31 cellular contexts compared by ENCODE assay signal in the genomic region with DNA sequence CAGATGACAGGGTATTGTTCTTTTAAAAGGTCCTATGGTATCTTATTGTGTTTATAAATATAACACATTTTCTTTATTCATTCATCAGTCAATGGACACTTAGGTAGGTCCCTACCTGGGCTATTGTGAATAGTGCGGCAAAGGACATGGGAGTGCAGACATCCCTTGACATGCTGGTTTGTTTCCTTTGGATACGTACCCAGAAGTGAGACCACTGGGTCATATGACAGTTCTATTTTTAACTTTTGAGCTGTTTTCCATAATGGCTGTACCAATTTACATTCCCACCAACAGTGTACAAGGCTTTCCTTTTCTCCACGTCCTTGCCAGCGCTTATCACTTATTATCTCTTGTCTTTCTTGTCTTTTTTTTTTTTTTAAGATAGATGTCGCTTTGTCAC.
DNase-seq lines count a peak whose midpoint lies in the region; ATAC-seq and TF ChIP-seq lines count a peak whose summit lies in the region.
"Had no signal": no experiment of that assay in that cellular context is flagged by ENCODE, and none has a peak within 500 bp of the region (broad histone marks: within the 10 kb centered on the region; RNA-seq: fewer than 3 reads in every experiment).

No MANE protein-coding gene starts in this region.

- RAD21 ChIA-PET in HCT116 (lab: Charles Lee; ENCODE audit: low non-redundant PET in 1 of 2, low total read pairs in 2 of 2, uncharacterized antibody in 2 of 2, unreplicated experiment in 2 of 2) = no interaction called here

- H2AFZ ChIP-seq in HCT116 (ENCODE audit: low read depth, low read length, poor library complexity, severe bottlenecking) = peak overlapping the region; percentile 55
- H2AFZ ChIP-seq: GM23338 had no signal

- ATAC-seq in HCT116 (no peak), GM18868 (IDR thresholded peaks at IDR 0.05; ENCODE audit: unreplicated experiment) (no peak), WTC11 (no peak)
- ATAC-seq: activated CD4-positive, CD25-positive, alpha-beta regulatory T cell treated with anti-CD3 and anti-CD28 coated beads, Interleukin-2, amount 50 U/mL, for 24 hours; activated CD8-positive, alpha-beta T cell treated with anti-CD3 and anti-CD28 coated beads, Interleukin-2, amount 10 ng/mL, durations not matched to agents 7 days and 5 days; GM23338; left ventricle myocardium superior; naive thymus-derived CD8-positive, alpha-beta T cell had no signal

- H3K9me3 Mint-ChIP-seq in osteocyte (ENCODE audit: unreplicated experiment) = peaks cover 9% of the 10 kb centered on the region
- H3K9me3 Mint-ChIP-seq in WTC11 = peaks cover 11% of the 10 kb centered on the region
- H3K9me3 Mint-ChIP-seq: GM23338 had no signal

- TF ChIP-seq POLR2A in HCT116 (IDR thresholded peaks at IDR 0.05; ENCODE audit: borderline replicate concordance, extremely low read depth, insufficient read depth, insufficient read length) = no peak

- no peak overlapping the region for H3K4me3 ChIP-seq in BLaER1 treated with 17β-estradiol and CSF1 and Interleukin-3, amounts not matched to agents 10 nM and 100 nM
- H3K4me3 ChIP-seq in HCT116 (replicated peaks in 1 of 2; ENCODE audit: low read depth in 1 of 2, low read length in 2 of 2) = no peak overlapping the region
- no peak overlapping the region for H3K4me3 ChIP-seq in choroid plexus epithelial cell (ENCODE audit: low read depth, low read length)
- H3K4me3 ChIP-seq: cardiac muscle cell, GM23338, SK-N-MC had no signal

- peak overlapping the region in 8 of 11 experiments; percentile 16 to 62 (median 48); a peak in 13 of 22 replicates for H3K4me2 ChIP-seq in BLaER1 treated with 17β-estradiol and CSF1 and Interleukin-3, amounts not matched to agents 10 nM and 100 nM
- H3K4me2 ChIP-seq in HCT116 (ENCODE audit: low read length) = peak overlapping the region; percentile 43
- H3K4me2 ChIP-seq: GM23338, KMS-11 had no signal

- peaks cover 9 to 55% (median 25%) of the 10 kb centered on the region in 11 experiments; a peak in 21 of 22 replicates for H3K9me3 ChIP-seq in BLaER1 treated with 17β-estradiol and CSF1 and Interleukin-3, amounts not matched to agents 10 nM and 100 nM (replicated peaks in 1 of 11)
- H3K9me3 ChIP-seq in HCT116 (ENCODE audit: control insufficient read depth in 1 of 2, insufficient read depth in 1 of 2, low read depth in 1 of 2, low read length in 2 of 2) = no peaks in the 10 kb centered on the region

- POLR2A ChIA-PET in HCT116 (lab: Charles Lee) = no interaction called here
- POLR2A ChIA-PET in WTC11 (lab: Charles Lee) = no interaction called here

- H3K4me3 Mint-ChIP-seq in osteocyte (ENCODE audit: unreplicated experiment) (no peak overlapping the region), WTC11 (no peak overlapping the region)
- H3K4me3 Mint-ChIP-seq: activated CD8-positive, alpha-beta T cell treated with anti-CD3 and anti-CD28 coated beads, Interleukin-2, amount 10 ng/mL, durations not matched to agents 7 days and 5 days; CD4-positive, alpha-beta memory T cell; GM23338; HFFc6; mesothelial cell of epicardium; naive thymus-derived CD8-positive, alpha-beta T cell; T-helper 1 cell treated with Interleukin-12 subunit alpha and Interleukin-12 subunit beta and Interleukin-4 antibody, amounts not matched to agents 30 μg/mL and 1 μg/mL, for 36 hours had no signal

- CTCF ChIA-PET in HCT116 (lab: Charles Lee) (no interaction called here), WTC11 (lab: Charles Lee) (no interaction called here)

- H3K36me3 ChIP-seq in BLaER1 treated with 17β-estradiol and CSF1 and Interleukin-3, amounts not matched to agents 10 nM and 100 nM = no peaks in the 10 kb centered on the region
- H3K36me3 ChIP-seq in HCT116 (ENCODE audit: control insufficient read depth in 1 of 2, insufficient read depth in 2 of 2, low read length in 2 of 2) = no peaks in the 10 kb centered on the region
- H3K36me3 ChIP-seq: cardiac muscle cell had no signal

- intact Hi-C loops in HCT116 (cut with micrococcal nuclease) = no loop called here

- H3K79me2 ChIP-seq in HCT116 (ENCODE audit: insufficient read depth, low read length) = no peaks in the 10 kb centered on the region

- H3K27ac Mint-ChIP-seq in osteocyte (ENCODE audit: unreplicated experiment) (peak overlapping the region; percentile 77), WTC11 (no peak overlapping the region)
- H3K27ac Mint-ChIP-seq: activated CD8-positive, alpha-beta T cell treated with anti-CD3 and anti-CD28 coated beads, Interleukin-2, amount 10 ng/mL, durations not matched to agents 7 days and 5 days; CD4-positive, alpha-beta memory T cell; GM23338; HFFc6; mesothelial cell of epicardium; naive thymus-derived CD8-positive, alpha-beta T cell; T-helper 1 cell treated with Interleukin-12 subunit alpha and Interleukin-12 subunit beta and Interleukin-4 antibody, amounts not matched to agents 30 μg/mL and 1 μg/mL, for 36 hours had no signal

- H3K27me3 Mint-ChIP-seq in osteocyte (ENCODE audit: unreplicated experiment) (no peaks in the 10 kb centered on the region), WTC11 (ENCODE audit: low read depth) (no peaks in the 10 kb centered on the region)
- H3K27me3 Mint-ChIP-seq: CD4-positive, alpha-beta memory T cell; naive thymus-derived CD8-positive, alpha-beta T cell had no signal

- H3K4me1 ChIP-seq in BLaER1 treated with 17β-estradiol and CSF1 and Interleukin-3, amounts not matched to agents 10 nM and 100 nM = peaks cover 0 to 26% (median 10%) of the 10 kb centered on the region in 10 experiments; a peak in 13 of 20 replicates
- H3K4me1 ChIP-seq in HCT116 (ENCODE audit: control insufficient read depth in 1 of 2, insufficient read depth in 2 of 2, low read length in 2 of 2) = peaks cover 10 to 13% of the 10 kb centered on the region in 2 experiments

- H3K9ac ChIP-seq in BLaER1 treated with 17β-estradiol and CSF1 and Interleukin-3, amounts not matched to agents 10 nM and 100 nM = peak overlapping the region in 1 of 11 experiments; percentile 51; a peak in 2 of 22 replicates
- no peak overlapping the region for H3K9ac ChIP-seq in HCT116 (ENCODE audit: low read length)
- H3K9ac ChIP-seq: KMS-11 had no signal

- DNase-seq in HCT116 (ENCODE audit: low read depth, low spot score) = no peak
- DNase-seq in choroid plexus epithelial cell (ENCODE audit: low read depth) = peak; percentile 75
- no peak for DNase-seq in osteocyte (ENCODE audit: extremely low spot score, unreplicated experiment)
- DNase-seq in NCI-H510A treated with DMSO at 0.1 percent for 48 hours (lab: John Stamatoyannopoulos, UW) = no peak
- DNase-seq in WTC11 (ENCODE audit: low spot score) = no peak
- DNase-seq: activated CD8-positive, alpha-beta T cell treated with anti-CD3 and anti-CD28 coated beads, Interleukin-2, amount 10 ng/mL, durations not matched to agents 7 days and 5 days; activated naive CD4-positive, alpha-beta T cell; activated T-cell treated with anti-CD3 and anti-CD28 coated beads for 4 hours; amniotic stem cell; CD4-positive, alpha-beta memory T cell; dermis blood vessel endothelial cell; DMS 273 treated with DMSO at 0.1 percent for 48 hours; HFFc6; left ventricle myocardium superior; naive thymus-derived CD8-positive, alpha-beta T cell; NCI-H1436; NCI-H2081 treated with DMSO at 0.1 percent for 48 hours; NCI-H345; occipital lobe; small intestine; substantia nigra had no signal

- H3K27ac ChIP-seq in BLaER1 treated with 17β-estradiol and CSF1 and Interleukin-3, amounts not matched to agents 10 nM and 100 nM = peak overlapping the region in 8 of 11 experiments; percentile 32 to 81 (median 51); a peak in 13 of 22 replicates
- no peak overlapping the region for H3K27ac ChIP-seq in HCT116 (ENCODE audit: low read depth, low read length)
- H3K27ac ChIP-seq: cardiac muscle cell, KMS-11, RWPE1, SK-N-MC had no signal

- TF ChIP-seq CTCF in HCT116 (IDR thresholded peaks at IDR 0.05 in 2 of 3, conservative IDR thresholded peaks at IDR 0.05 in 1 of 3; ENCODE audit: borderline replicate concordance in 1 of 3, insufficient read depth in 1 of 3, low read depth in 2 of 3, low read length in 2 of 3) (no peak), choroid plexus epithelial cell (conservative IDR thresholded peaks at IDR 0.05; ENCODE audit: low read depth, low read length) (no peak), osteocyte (IDR thresholded peaks at IDR 0.05) (no peak), WTC11 (IDR thresholded peaks at IDR 0.05) (no peak)

- no peaks in the 10 kb centered on the region for H3K27me3 ChIP-seq in BLaER1 treated with 17β-estradiol and CSF1 and Interleukin-3, amounts not matched to agents 10 nM and 100 nM
- no peaks in the 10 kb centered on the region for H3K27me3 ChIP-seq in HCT116 (ENCODE audit: insufficient read depth, low read length)
- H3K27me3 ChIP-seq: cardiac muscle cell had no signal

- H3K4me1 Mint-ChIP-seq in osteocyte (ENCODE audit: unreplicated experiment) (peaks cover 17% of the 10 kb centered on the region), WTC11 (no peaks in the 10 kb centered on the region)
- H3K4me1 Mint-ChIP-seq: CD4-positive, alpha-beta memory T cell; GM23338; mesothelial cell of epicardium; naive thymus-derived CD8-positive, alpha-beta T cell had no signal

- no peaks in the 10 kb centered on the region for H4K20me1 ChIP-seq in BLaER1 treated with 17β-estradiol and CSF1 and Interleukin-3, amounts not matched to agents 10 nM and 100 nM
- H4K20me1 ChIP-seq in HCT116 (ENCODE audit: insufficient read depth) = no peaks in the 10 kb centered on the region

- H3K9me2 ChIP-seq in HCT116 (ENCODE audit: insufficient read depth) = no peaks in the 10 kb centered on the region

- no peak for TF ChIP-seq RAD21 in HCT116 (IDR thresholded peaks at IDR 0.05; ENCODE audit: low read depth)

- H3K36me3 Mint-ChIP-seq in osteocyte (ENCODE audit: unreplicated experiment) = peaks cover 2% of the 10 kb centered on the region
- H3K36me3 Mint-ChIP-seq in WTC11 = 0 out of 2 replicates have a peak, but pooled peaks cover 4% of the 10 kb centered on the region
- H3K36me3 Mint-ChIP-seq: CD4-positive, alpha-beta memory T cell; mesothelial cell of epicardium had no signal

- BruUV-seq in HCT116 (replicated peaks; lab: Mats Ljungman, UMichigan) = TSS peak; percentile 98

TF ChIP-seq in HCT116, 20 proteins besides CTCF, POLR2A, EP300 and RAD21 (continues in another document):
- TF ChIP-seq CEBPB (IDR thresholded peaks at IDR 0.05; ENCODE audit: low read depth) (no peak), ZFX (IDR thresholded peaks at IDR 0.05) (no peak), ZNF274 (IDR thresholded peaks at IDR 0.05; ENCODE audit: low read depth, low read length) (no peak)
- TF ChIP-seq, protein P1, sequence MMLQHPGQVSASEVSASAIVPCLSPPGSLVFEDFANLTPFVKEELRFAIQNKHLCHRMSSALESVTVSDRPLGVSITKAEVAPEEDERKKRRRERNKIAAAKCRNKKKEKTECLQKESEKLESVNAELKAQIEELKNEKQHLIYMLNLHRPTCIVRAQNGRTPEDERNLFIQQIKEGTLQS (IDR thresholded peaks at IDR 0.05) = no peak

TF ChIP-seq in WTC11, 78 proteins besides CTCF, POLR2A, EP300 and RAD21 (continues in another document):
- TF ChIP-seq TEAD4 (CRISPR knock-in tag; IDR thresholded peaks at IDR 0.05) (no peak), ZNF317 (CRISPR knock-in tag; IDR thresholded peaks at IDR 0.05; ENCODE audit: borderline replicate concordance, low read depth) (no peak)
